ENCODE assay signal across 8 cellular contexts in the genomic region with DNA sequence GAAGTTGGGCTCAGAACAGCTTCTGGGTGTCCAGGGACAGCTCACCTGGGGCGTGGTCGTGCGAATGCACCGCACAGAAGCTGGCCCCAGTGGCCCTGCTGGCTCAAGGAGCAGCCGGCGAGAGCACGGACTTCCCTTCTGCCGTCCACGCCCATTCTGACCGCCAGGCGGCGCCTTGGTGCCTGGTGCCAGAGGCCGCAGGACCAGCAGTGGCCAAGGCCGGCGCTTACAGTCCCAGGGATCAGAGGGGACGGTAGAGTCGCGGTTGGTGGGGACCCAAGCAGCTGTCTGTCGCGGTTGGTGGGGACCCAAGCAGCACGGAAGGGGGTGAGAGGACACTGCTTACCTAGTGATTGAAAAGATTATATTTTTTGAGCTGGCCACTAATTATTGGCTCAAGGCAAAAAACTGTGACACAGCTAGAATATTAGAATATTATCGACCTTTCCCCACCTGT. TPM values are rescaled to one million over a fixed set of nuclear protein-coding genes. Genes with fewer than 3 reads are reported as not detected.
DNase-seq lines count a peak whose midpoint lies in the region; ATAC-seq, FAIRE-seq and TF ChIP-seq lines count a peak whose summit lies in the region.

No MANE protein-coding gene starts in this region.

- H3K9me3 ChIP-seq in GM12878 (replicated peaks; ENCODE audit: control insufficient read depth, insufficient read depth, low read length), result no peaks in the 10 kb centered on the region

- no peaks in the 10 kb centered on the region for H3K79me2 ChIP-seq in GM12878 (ENCODE audit: control insufficient read depth, insufficient read depth, low read length)

- no peaks in the 10 kb centered on the region for H3K4me1 ChIP-seq in GM12878 (ENCODE audit: control insufficient read depth, insufficient read depth, low read length)

- no peak for TF ChIP-seq EP300 in GM12878 (IDR thresholded peaks at IDR 0.05; ENCODE audit: borderline replicate concordance in 1 of 2, control insufficient read depth in 1 of 2, low read depth in 2 of 2, low read length in 2 of 2)

- POLR2A ChIA-PET in GM12878 (lab: Charles Lee), result no interaction called here

- H3K4me2 ChIP-seq in GM12878 (ENCODE audit: control insufficient read depth, insufficient read depth), result no peak overlapping the region

- H3K36me3 Mint-ChIP-seq in T-helper 2 cell treated with Interferon-gamma antibody and Interleukin-4, amounts not matched to agents 5 μg/mL and 100 μg/mL, for 36 hours (ENCODE audit: low read depth), result no peaks in the 10 kb centered on the region

- TF ChIP-seq CTCF in GM12878 (IDR thresholded peaks at IDR 0.05 in 2 of 3, conservative IDR thresholded peaks at IDR 0.05 in 1 of 3; ENCODE audit: control insufficient read depth in 2 of 3, extremely low read depth in 1 of 3, insufficient read depth in 1 of 3, low read depth in 3 of 3, low read length in 3 of 3), result peak; percentile 73 to 99 (median 76)

- H3K27ac Mint-ChIP-seq in T-helper 2 cell treated with Interferon-gamma antibody and Interleukin-4, amounts not matched to agents 5 μg/mL and 100 μg/mL, for 36 hours, result no peak overlapping the region

- no TSS peak for BruUV-seq in GM12878 (replicated peaks; lab: Mats Ljungman, UMichigan)

- RAD21 ChIA-PET in GM12878 (lab: Charles Lee; ENCODE audit: unreplicated experiment), result no interaction called here

- no peaks in the 10 kb centered on the region for H3K36me3 ChIP-seq in GM12878 (ENCODE audit: control insufficient read depth in 2 of 2, insufficient read depth in 2 of 2, low read length in 1 of 2)

- CTCF ChIA-PET in GM12878 (lab: Yijun Ruan, JAX), result interaction anchor here (0.6 to 4.4 kb wide), 27 partner anchors 8 to 539 kb away, joined by 3 to 23 read pairs (median 4); no protein-coding TSS in a partner anchor

- ATAC-seq in GM12878, result peak; percentile 100
- ATAC-seq in GM19452 (IDR thresholded peaks at IDR 0.05; ENCODE audit: unreplicated experiment), result no peak
- no peak for ATAC-seq in GM21528 (IDR thresholded peaks at IDR 0.05; ENCODE audit: low FRiP score, unreplicated experiment)

- H3K9me3 Mint-ChIP-seq in T-helper 2 cell treated with Interferon-gamma antibody and Interleukin-4, amounts not matched to agents 5 μg/mL and 100 μg/mL, for 36 hours, result no peaks in the 10 kb centered on the region

- 6% methylated on average over 22 of the region's 22 CpGs for WGBS in GM12878 (ENCODE audit: insufficient coverage, insufficient replicate concordance, low lambda C conversion rate, missing lambda C conversion rate)

- DNase-seq in Caki2 (ENCODE audit: low read depth) (peak; percentile 40), HTR-8/SVneo (ENCODE audit: insufficient read length, low spot score) (peak; percentile 71), GM12878 (ENCODE audit: low read depth, low spot score) (no peak), iPS-NIHi7 (ENCODE audit: extremely low spot score) (peak; percentile 96)
- peak; percentile 53 for DNase-seq in T-helper 2 cell treated with Interferon-gamma antibody and Interleukin-4, amounts not matched to agents 5 μg/mL and 100 μg/mL, for 36 hours (ENCODE audit: low spot score)
- peak; percentile 30 to 66 (median 65) for DNase-seq in stimulated activated CD4-positive, alpha-beta T cell treated with anti-CD3 and anti-CD28 coated beads, Interleukin-12 subunit alpha, Interleukin-12 subunit beta, amount 100 ng/mL, for 48 hours (ENCODE audit: low read depth in 2 of 3, low spot score in 1 of 3)

- no peak overlapping the region for H3K9ac ChIP-seq in GM12878 (ENCODE audit: control insufficient read depth, insufficient read depth, low read length)

- TF ChIP-seq RAD21 in GM12878 (IDR thresholded peaks at IDR 0.05; ENCODE audit: insufficient read depth, low read depth, low read length), result peak; percentile 30; the same call in 1 of the 2 replicates

- in situ Hi-C loops in Caki2 (cut with HindIII; ENCODE audit: low pct_unique_long_range_greater_than_20kb, low sequenced_read_pairs), result no loop called here
- in situ Hi-C loops in GM12878 (cut with MboI), result no loop called here

- no peaks in the 10 kb centered on the region; a peak in 2 of 4 replicates for H3K27me3 ChIP-seq in GM12878 (replicated peaks in 1 of 2; ENCODE audit: control insufficient read depth in 2 of 2, insufficient read depth in 2 of 2, low read length in 1 of 2)

- H2AFZ ChIP-seq in GM12878 (ENCODE audit: control insufficient read depth, low read depth, low read length), result no peak overlapping the region

- FAIRE-seq in HTR-8/SVneo (lab: Jason Lieb, UNC) (peak; percentile 82), GM12878 (lab: Jason Lieb, UNC) (no peak)

- H3K4me1 Mint-ChIP-seq in T-helper 2 cell treated with Interferon-gamma antibody and Interleukin-4, amounts not matched to agents 5 μg/mL and 100 μg/mL, for 36 hours (ENCODE audit: low read depth), result no peaks in the 10 kb centered on the region

- intact Hi-C loops in GM12878 (cut with micrococcal nuclease; ENCODE audit: unreplicated experiment), result no loop called here

- H3K27ac ChIP-seq in GM12878 (ENCODE audit: control insufficient read depth, insufficient read depth), result no peak overlapping the region

- no peak overlapping the region for H3K4me3 ChIP-seq in GM12878

- H4K20me1 ChIP-seq in GM12878 (ENCODE audit: control insufficient read depth, insufficient read depth), result no peaks in the 10 kb centered on the region

- H3K4me3 Mint-ChIP-seq in T-helper 2 cell treated with Interferon-gamma antibody and Interleukin-4, amounts not matched to agents 5 μg/mL and 100 μg/mL, for 36 hours, result no peak overlapping the region

- SMC1A ChIA-PET in GM12878 (lab: Charles Lee; ENCODE audit: uncharacterized antibody, unreplicated experiment), result interaction anchor here (0.5 to 2.1 kb wide), 5 partner anchors 21 to 292 kb away, joined by 3 to 9 read pairs (median 3); no protein-coding TSS in a partner anchor

- peaks cover 9% of the 10 kb centered on the region for H3K27me3 Mint-ChIP-seq in T-helper 2 cell treated with Interferon-gamma antibody and Interleukin-4, amounts not matched to agents 5 μg/mL and 100 μg/mL, for 36 hours (ENCODE audit: low read depth)

- no peak for TF ChIP-seq POLR2A in GM12878 (IDR thresholded peaks at IDR 0.05; ENCODE audit: low read depth, low read length)

TF ChIP-seq in GM12878, 131 proteins besides CTCF, POLR2A, EP300 and RAD21:
- TF ChIP-seq YY1 (IDR thresholded peaks at IDR 0.05; ENCODE audit: low read depth, low read length) (0 out of 2 replicates have a peak, but pooled peaks have one; percentile 20), RUNX3 (IDR thresholded peaks at IDR 0.05; ENCODE audit: low read length) (0 out of 2 replicates have a peak, but pooled peaks have one; percentile 7), BHLHE40 (IDR thresholded peaks at IDR 0.05; ENCODE audit: borderline replicate concordance in 1 of 2, low read depth in 2 of 2, low read length in 1 of 2) (0 out of 4 replicates have a peak, but pooled peaks of 1 of the 2 experiments have one; percentile 23), SMC3 (IDR thresholded peaks at IDR 0.05; ENCODE audit: borderline replicate concordance, low read length) (peak; percentile 55; the same call in 1 of the 2 replicates), SPI1 (IDR thresholded peaks at IDR 0.05; ENCODE audit: borderline replicate concordance, insufficient read depth, low read depth, low read length) (peak; percentile 35; the same call in 1 of the 2 replicates), CEBPB (IDR thresholded peaks at IDR 0.05; ENCODE audit: borderline replicate concordance in 1 of 2, low read depth in 2 of 2, low read length in 2 of 2) (no peak)

RNA-seq across cellular contexts. Expression of a gene that starts 25.7 kb away (rescaled TPM):
- total RNA-seq in Caki2 (2014; rRNA removed; shearing (Covaris generic); ENCODE audit: low replicate concordance), result not detected in 2 replicates
- not detected in 2 replicates for total RNA-seq in GM12878 (2013; cell fraction: nucleolus; rRNA removed)
- total RNA-seq in GM12878 (2014; rRNA removed) (not detected in 2 replicates), GM12878 (2014; rRNA removed; fragmentation: Illumina TruSeq; extraction: Trizol) (not detected in 2 replicates), GM12878 (2021) (not detected in 2 replicates)
- polyA plus RNA-seq in GM12878 (2011; ENCODE audit: low read depth), result not detected
- polyA plus RNA-seq in GM12878 (2011; rRNA removed) (not detected in 2 replicates), GM12878 (2014; fragmentation: Illumina TruSeq; extraction: Trizol) (not detected in 2 replicates), GM12878 (2014; fragmentation: Nextera tagmentation; extraction: Ambion mirVana) (not detected), GM12878 (2014; rRNA removed) (not detected in 2 replicates), GM12878 (2016; fragmentation: Nextera tagmentation; extraction: Ambion mirVana) (under 1 TPM in 1 of 2 experiments, not detected in 1; 0.15 TPM)
- polyA plus RNA-seq in GM12878 (2011; cell fraction: cytosol; rRNA removed), result not detected in 2 replicates
- not detected in 2 replicates for polyA plus RNA-seq in GM12878 (2011; cell fraction: nucleus; rRNA removed)
- 0.21 TPM in 1 of 2 replicates, not detected in the other for polyA plus RNA-seq in GM12878 (2012)
- not detected in 2 replicates for polyA minus RNA-seq in GM12878 (2011; rRNA and poly(A)+ RNA removed)
- polyA minus RNA-seq in GM12878 (2011; cell fraction: cytosol; rRNA and poly(A)+ RNA removed), result not detected in 2 replicates
- polyA minus RNA-seq in GM12878 (2011; cell fraction: nucleus; rRNA and poly(A)+ RNA removed), result 0.36 TPM in 1 of 2 replicates, not detected in the other
